7 cellular contexts compared by ENCODE assay signal in the genomic region with DNA sequence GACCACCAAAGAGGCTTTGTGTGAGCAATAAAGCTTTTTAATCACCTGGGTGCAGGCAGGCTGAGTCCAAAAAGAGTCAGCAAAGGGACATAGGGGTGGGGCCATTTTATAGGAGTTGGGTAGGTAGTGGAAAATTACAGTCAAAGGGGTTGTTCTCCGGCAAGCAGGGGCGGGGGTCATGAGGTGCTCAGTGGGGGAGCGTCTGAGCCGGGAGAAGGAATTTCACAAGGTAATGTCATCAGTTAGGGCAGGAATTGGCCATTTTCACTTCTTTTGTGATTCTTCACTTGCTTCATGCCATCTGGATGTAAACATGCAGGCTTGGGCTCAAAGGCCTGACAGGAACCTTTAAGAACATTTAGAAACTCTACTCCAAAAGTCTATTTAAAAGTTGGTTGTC. TPM values are rescaled to one million over a fixed set of nuclear protein-coding genes. Genes with fewer than 3 reads are reported as not detected.
DNase-seq lines count a peak whose midpoint lies in the region; TF ChIP-seq lines count a peak whose summit lies in the region.
"Not testable (repeated sequence)": the region's sequence is repeated elsewhere in the genome, so short reads cannot be mapped to it uniquely, and the experiment has no call there.

No MANE protein-coding gene starts in this region.

- peak overlapping the region; percentile 44 for H3K4me2 ChIP-seq in neural progenitor cell

- H4K20me1 ChIP-seq in neural progenitor cell (ENCODE audit: low read depth): not testable (repeated sequence)

- DNase-seq in NT2/D1 (ENCODE audit: low read depth, low spot score): peak; percentile 51
- peak; percentile 96 for DNase-seq in endodermal cell
- DNase-seq in iPS-NIHi7 (ENCODE audit: extremely low spot score): peak; percentile 28
- DNase-seq in neural progenitor cell (ENCODE audit: low spot score): peak; percentile 20

- not testable (repeated sequence) for H3K9me3 ChIP-seq in ES-I3 (ENCODE audit: control insufficient read depth, insufficient read depth, low read length); HEK293 (ENCODE audit: control insufficient read depth, insufficient read depth, low read depth, low read length); NT2/D1 (ENCODE audit: insufficient read depth, low read length); endodermal cell (ENCODE audit: control insufficient read depth, low read length); iPS-15b (ENCODE audit: control insufficient read depth, insufficient read depth, low read length); neural progenitor cell (ENCODE audit: low read depth)

- WGBS in endodermal cell (ENCODE audit: insufficient coverage in 1 of 2, insufficient read length in 1 of 2), 2 experiments: 0 to 5% methylated on average over 2 to 4 of the region's 4 CpGs

- not testable (repeated sequence) for H3K27me3 ChIP-seq in NT2/D1 (ENCODE audit: insufficient read depth, insufficient read length); endodermal cell (ENCODE audit: control insufficient read depth, insufficient read depth, low read length, poor library complexity, severe bottlenecking); iPS-15b (ENCODE audit: control insufficient read depth, insufficient read depth, low read length); neural progenitor cell

- peaks cover 13% of the 10 kb centered on the region; the same call in 1 of the 2 replicates for H3K4me1 ChIP-seq in ES-I3 (ENCODE audit: insufficient read depth, low read length)
- not testable (repeated sequence) for H3K4me1 ChIP-seq in HEK293 (ENCODE audit: control insufficient read depth, insufficient read depth, low read length); NT2/D1 (ENCODE audit: insufficient read depth, insufficient read length); neural progenitor cell
- peaks cover 11% of the 10 kb centered on the region for H3K4me1 ChIP-seq in endodermal cell (ENCODE audit: control insufficient read depth, insufficient read depth, low read length)
- H3K4me1 ChIP-seq in iPS-15b (ENCODE audit: control insufficient read depth, insufficient read depth, low read length): peaks cover 12% of the 10 kb centered on the region

- H2AFZ ChIP-seq in neural progenitor cell (replicated peaks): not testable (repeated sequence)

- POLR2A ChIA-PET in HEK293 (lab: Yijun Ruan, JAX): not testable (repeated sequence)

- H3K9me3 Mint-ChIP-seq in endodermal cell, neural progenitor cell: not testable (repeated sequence)

- H3K4me3 ChIP-seq in HEK293 (ENCODE audit: low read depth, low read length); neural progenitor cell: not testable (repeated sequence)
- H3K4me3 ChIP-seq in NT2/D1 (ENCODE audit: insufficient read length, low read depth): peak overlapping the region; percentile 43
- H3K4me3 ChIP-seq in endodermal cell (ENCODE audit: low read length): peak overlapping the region; percentile 89
- peak overlapping the region; percentile 30 for H3K4me3 ChIP-seq in iPS-15b (ENCODE audit: low read depth, low read length)

- H3K36me3 Mint-ChIP-seq in endodermal cell (ENCODE audit: low read depth): peaks cover 18% of the 10 kb centered on the region
- not testable (repeated sequence) for H3K36me3 Mint-ChIP-seq in neural progenitor cell

- CTCF ChIA-PET in HEK293 (lab: Yijun Ruan, JAX): not testable (repeated sequence)

- not testable (repeated sequence) for H3K36me3 ChIP-seq in ES-I3 (ENCODE audit: insufficient read depth, low read length); HEK293 (ENCODE audit: control insufficient read depth in 2 of 2, insufficient read depth in 1 of 2, low read length in 2 of 2); endodermal cell (ENCODE audit: control insufficient read depth, insufficient read depth, low read length); iPS-15b (ENCODE audit: control insufficient read depth, insufficient read depth, low read length); neural progenitor cell
- H3K36me3 ChIP-seq in NT2/D1 (ENCODE audit: insufficient read depth, insufficient read length, low read length): peaks cover 13% of the 10 kb centered on the region

- peak overlapping the region; percentile 99 for H3K27ac Mint-ChIP-seq in endodermal cell
- not testable (repeated sequence) for H3K27ac Mint-ChIP-seq in neural progenitor cell

- H3K27ac ChIP-seq in HEK293 (ENCODE audit: extremely low read depth, low read depth, low read length); endodermal cell (ENCODE audit: low read depth, low read length); neural progenitor cell: not testable (repeated sequence)

- not testable (repeated sequence) for H3K27me3 Mint-ChIP-seq in endodermal cell (ENCODE audit: insufficient read depth); neural progenitor cell (ENCODE audit: insufficient read depth, low read depth)

- H3F3A ChIP-seq in neural progenitor cell (ENCODE audit: low read depth): not testable (repeated sequence)

- H3K9ac ChIP-seq in ES-I3 (ENCODE audit: low read depth, low read length) (peak overlapping the region; percentile 61), endodermal cell (ENCODE audit: extremely low read depth, low read length, poor library complexity, severe bottlenecking) (peak overlapping the region; percentile 90)
- H3K9ac ChIP-seq in NT2/D1 (ENCODE audit: insufficient read length, low read depth); iPS-15b (ENCODE audit: low read depth, low read length); neural progenitor cell: not testable (repeated sequence)

- TF ChIP-seq CTCF in HEK293 (tag by site-specific recombination; IDR thresholded peaks at IDR 0.05); endodermal cell (conservative IDR thresholded peaks at IDR 0.05); neural progenitor cell (IDR thresholded peaks at IDR 0.05): not testable (repeated sequence)

- H3K4me3 Mint-ChIP-seq in endodermal cell: peak overlapping the region; percentile 91
- H3K4me3 Mint-ChIP-seq in neural progenitor cell: not testable (repeated sequence)

- peaks cover 53% of the 10 kb centered on the region for H3K4me1 Mint-ChIP-seq in endodermal cell
- H3K4me1 Mint-ChIP-seq in neural progenitor cell: not testable (repeated sequence)

- not testable (repeated sequence) for H3K79me2 ChIP-seq in neural progenitor cell (ENCODE audit: low read depth)

TF ChIP-seq in HEK293, 187 proteins besides CTCF, POLR2A, EP300 and RAD21:
- peak; percentile 28; the same call in 1 of the 2 replicates for TF ChIP-seq GLIS1 (tag by site-specific recombination; IDR thresholded peaks at IDR 0.05)

RNA-seq across cellular contexts. Expression of a gene that starts 36.0 kb away (rescaled TPM):
- total RNA-seq in endodermal cell (10 to 100 TPM; 15.2 to 34.9 TPM), neural progenitor cell (ENCODE audit: low replicate concordance) (7.2 and 10.4 TPM in 2 replicates)
- polyA plus RNA-seq in endodermal cell (2013, experiment 1 of 2): 6.8 TPM
- 8.5 TPM for polyA plus RNA-seq in endodermal cell (2013, experiment 2 of 2)

Comparison
In these comparisons a context has a peak if more than half of its experiments do, and no peak if none do; other contexts are left out.
1. DNase-seq: peak in every context shown above with its lines; median percentile 96 in endodermal cell; 51 in NT2/D1; 28 in iPS-NIHi7; 20 in neural progenitor cell.